16 cellular contexts compared by ENCODE assay signal in the genomic region with DNA sequence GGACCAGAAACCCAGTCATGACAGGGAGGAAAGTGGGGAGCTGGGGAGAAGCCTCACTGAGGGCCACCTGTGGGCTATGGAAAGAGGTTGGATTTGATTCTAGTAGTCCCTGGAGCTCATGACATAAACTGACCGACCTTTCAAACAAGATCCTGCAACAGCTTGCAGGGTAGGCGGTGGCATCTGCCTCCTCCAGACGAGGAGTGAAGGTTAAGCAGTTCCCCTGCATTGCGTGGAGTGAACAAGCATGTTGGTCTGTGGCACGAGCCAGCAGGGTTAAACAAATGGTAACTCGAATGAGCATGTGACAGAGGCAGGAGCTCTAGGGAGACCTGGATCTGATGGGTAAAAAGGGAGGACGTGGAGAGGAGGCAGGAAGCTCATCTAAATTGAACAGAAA. TPM values are rescaled to one million over a fixed set of nuclear protein-coding genes. Genes with fewer than 3 reads are reported as not detected.
DNase-seq lines count a peak whose midpoint lies in the region; ATAC-seq and TF ChIP-seq lines count a peak whose summit lies in the region.
"Had no signal": no experiment of that assay in that cellular context is flagged by ENCODE, and none has a peak within 500 bp of the region (broad histone marks: within the 10 kb centered on the region; RNA-seq: fewer than 3 reads in every experiment).

No MANE protein-coding gene starts in this region.

- H3K4me1 ChIP-seq in HCT116 (ENCODE audit: control insufficient read depth in 1 of 2, insufficient read depth in 2 of 2, low read length in 2 of 2) (peaks cover 40 to 46% of the 10 kb centered on the region in 2 experiments), RWPE2 (ENCODE audit: insufficient read depth, poor library complexity, severe bottlenecking) (peaks cover 44% of the 10 kb centered on the region), suprapubic skin (peaks cover 25% of the 10 kb centered on the region)

- peak overlapping the region; percentile 79 for H2AFZ ChIP-seq in HCT116 (ENCODE audit: low read depth, low read length, poor library complexity, severe bottlenecking)

- H3K9me3 ChIP-seq in HCT116 (ENCODE audit: control insufficient read depth in 1 of 2, insufficient read depth in 1 of 2, low read depth in 1 of 2, low read length in 2 of 2) (no peaks in the 10 kb centered on the region), RWPE2 (ENCODE audit: severe bottlenecking) (no peaks in the 10 kb centered on the region), suprapubic skin (no peaks in the 10 kb centered on the region)
- H3K9me3 ChIP-seq: MG63 had no signal

- RAD21 ChIA-PET in HCT116 (lab: Charles Lee; ENCODE audit: low non-redundant PET in 1 of 2, low total read pairs in 2 of 2, uncharacterized antibody in 2 of 2, unreplicated experiment in 2 of 2): no interaction called here

- no peaks in the 10 kb centered on the region for H3K27me3 ChIP-seq in HCT116 (ENCODE audit: insufficient read depth, low read length)
- H3K27me3 ChIP-seq in RWPE2 (ENCODE audit: insufficient read depth, poor library complexity, severe bottlenecking): no peaks in the 10 kb centered on the region
- no peaks in the 10 kb centered on the region for H3K27me3 ChIP-seq in suprapubic skin
- H3K27me3 ChIP-seq: MG63 had no signal

- CTCF ChIA-PET in HCT116 (lab: Charles Lee): no interaction called here

- no peaks in the 10 kb centered on the region for H3K36me3 ChIP-seq in HCT116 (ENCODE audit: control insufficient read depth in 1 of 2, insufficient read depth in 2 of 2, low read length in 2 of 2)
- H3K36me3 ChIP-seq in RWPE2 (ENCODE audit: low read depth): no peaks in the 10 kb centered on the region
- H3K36me3 ChIP-seq in suprapubic skin: no peaks in the 10 kb centered on the region
- H3K36me3 ChIP-seq: MG63 had no signal

- no peaks in the 10 kb centered on the region for H3K79me2 ChIP-seq in HCT116 (ENCODE audit: insufficient read depth, low read length)

- WGBS in suprapubic skin: 59% methylated on average over 7 of the region's 7 CpGs

- no peak for TF ChIP-seq POLR2A in HCT116 (IDR thresholded peaks at IDR 0.05; ENCODE audit: borderline replicate concordance, extremely low read depth, insufficient read depth, insufficient read length)
- TF ChIP-seq POLR2A in suprapubic skin (IDR thresholded peaks at IDR 0.05): no peak

- BruUV-seq in HCT116 (replicated peaks; lab: Mats Ljungman, UMichigan): no TSS peak

- H3K27ac ChIP-seq in HCT116 (ENCODE audit: low read depth, low read length): no peak overlapping the region
- peak overlapping the region; percentile 100 for H3K27ac ChIP-seq in RWPE2 (ENCODE audit: poor library complexity, severe bottlenecking)
- peak overlapping the region; percentile 95 for H3K27ac ChIP-seq in epithelial cell of prostate
- peak overlapping the region; percentile 50 for H3K27ac ChIP-seq in suprapubic skin
- H3K27ac ChIP-seq: KMS-11 had no signal

- TF ChIP-seq EP300 in suprapubic skin (IDR thresholded peaks at IDR 0.05): no peak

- H4K20me1 ChIP-seq in HCT116 (ENCODE audit: insufficient read depth): no peaks in the 10 kb centered on the region

- POLR2A ChIA-PET in HCT116 (lab: Charles Lee): no interaction called here

- H3K4me3 ChIP-seq in HCT116 (replicated peaks in 1 of 2; ENCODE audit: low read depth in 1 of 2, low read length in 2 of 2): no peak overlapping the region
- H3K4me3 ChIP-seq in RWPE2 (ENCODE audit: severe bottlenecking): no peak overlapping the region
- no peak overlapping the region for H3K4me3 ChIP-seq in suprapubic skin
- H3K4me3 ChIP-seq: MG63 had no signal

- ATAC-seq in HCT116: no peak
- no peak for ATAC-seq in RWPE2 (ENCODE audit: low read depth)
- ATAC-seq: CD8-positive, alpha-beta T cell had no signal

- intact Hi-C loops in HCT116 (cut with micrococcal nuclease): no loop called here

- peak overlapping the region; percentile 83 for H3K4me2 ChIP-seq in HCT116 (ENCODE audit: low read length)
- H3K4me2 ChIP-seq: KMS-11 had no signal

- no peak for TF ChIP-seq RAD21 in HCT116 (IDR thresholded peaks at IDR 0.05; ENCODE audit: low read depth)

- no peaks in the 10 kb centered on the region for H3K9me2 ChIP-seq in HCT116 (ENCODE audit: insufficient read depth)

- no peak overlapping the region for H3K9ac ChIP-seq in HCT116 (ENCODE audit: low read length)
- H3K9ac ChIP-seq: KMS-11 had no signal

- TF ChIP-seq CTCF in HCT116 (IDR thresholded peaks at IDR 0.05 in 2 of 3, conservative IDR thresholded peaks at IDR 0.05 in 1 of 3; ENCODE audit: borderline replicate concordance in 1 of 3, insufficient read depth in 1 of 3, low read depth in 2 of 3, low read length in 2 of 3): no peak
- TF ChIP-seq CTCF in RWPE2 (IDR thresholded peaks at IDR 0.05; ENCODE audit: poor library complexity, severe bottlenecking): no peak
- TF ChIP-seq CTCF in suprapubic skin (IDR thresholded peaks at IDR 0.05): no peak

- DNase-seq in HCT116 (ENCODE audit: low read depth, low spot score) (no peak), RWPE2 (ENCODE audit: low spot score) (no peak), epithelial cell of prostate (ENCODE audit: low read depth, low spot score) (no peak), suprapubic skin (ENCODE audit: low spot score in 2 of 2) (no peak), NCI-H2029 treated with DMSO at 0.1 percent for 48 hours (lab: John Stamatoyannopoulos, UW) (no peak), NCI-H128 (lab: John Stamatoyannopoulos, UW; ENCODE audit: unreplicated experiment) (no peak)
- DNase-seq in activated CD4-positive, alpha-beta T cell treated with anti-CD3 and anti-CD28 coated beads for 1 hour: no peak
- DNase-seq: CD8-positive, alpha-beta T cell; GOT3; MG63; NCI-H1092 treated with DMSO at 0.1 percent for 48 hours; NCI-H1694; NCI-H526 had no signal

TF ChIP-seq in HCT116, 20 proteins besides CTCF, POLR2A, EP300 and RAD21 (continues in another document):
- TF ChIP-seq FOSL1 (IDR thresholded peaks at IDR 0.05; ENCODE audit: low read depth): no peak
- no peak for TF ChIP-seq EZH2phosphoT487 (IDR thresholded peaks at IDR 0.05; ENCODE audit: borderline replicate concordance)
- TF ChIP-seq, protein P1, sequence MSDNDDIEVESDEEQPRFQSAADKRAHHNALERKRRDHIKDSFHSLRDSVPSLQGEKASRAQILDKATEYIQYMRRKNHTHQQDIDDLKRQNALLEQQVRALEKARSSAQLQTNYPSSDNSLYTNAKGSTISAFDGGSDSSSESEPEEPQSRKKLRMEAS (IDR thresholded peaks at IDR 0.05): no peak
- TF ChIP-seq, protein P2, sequence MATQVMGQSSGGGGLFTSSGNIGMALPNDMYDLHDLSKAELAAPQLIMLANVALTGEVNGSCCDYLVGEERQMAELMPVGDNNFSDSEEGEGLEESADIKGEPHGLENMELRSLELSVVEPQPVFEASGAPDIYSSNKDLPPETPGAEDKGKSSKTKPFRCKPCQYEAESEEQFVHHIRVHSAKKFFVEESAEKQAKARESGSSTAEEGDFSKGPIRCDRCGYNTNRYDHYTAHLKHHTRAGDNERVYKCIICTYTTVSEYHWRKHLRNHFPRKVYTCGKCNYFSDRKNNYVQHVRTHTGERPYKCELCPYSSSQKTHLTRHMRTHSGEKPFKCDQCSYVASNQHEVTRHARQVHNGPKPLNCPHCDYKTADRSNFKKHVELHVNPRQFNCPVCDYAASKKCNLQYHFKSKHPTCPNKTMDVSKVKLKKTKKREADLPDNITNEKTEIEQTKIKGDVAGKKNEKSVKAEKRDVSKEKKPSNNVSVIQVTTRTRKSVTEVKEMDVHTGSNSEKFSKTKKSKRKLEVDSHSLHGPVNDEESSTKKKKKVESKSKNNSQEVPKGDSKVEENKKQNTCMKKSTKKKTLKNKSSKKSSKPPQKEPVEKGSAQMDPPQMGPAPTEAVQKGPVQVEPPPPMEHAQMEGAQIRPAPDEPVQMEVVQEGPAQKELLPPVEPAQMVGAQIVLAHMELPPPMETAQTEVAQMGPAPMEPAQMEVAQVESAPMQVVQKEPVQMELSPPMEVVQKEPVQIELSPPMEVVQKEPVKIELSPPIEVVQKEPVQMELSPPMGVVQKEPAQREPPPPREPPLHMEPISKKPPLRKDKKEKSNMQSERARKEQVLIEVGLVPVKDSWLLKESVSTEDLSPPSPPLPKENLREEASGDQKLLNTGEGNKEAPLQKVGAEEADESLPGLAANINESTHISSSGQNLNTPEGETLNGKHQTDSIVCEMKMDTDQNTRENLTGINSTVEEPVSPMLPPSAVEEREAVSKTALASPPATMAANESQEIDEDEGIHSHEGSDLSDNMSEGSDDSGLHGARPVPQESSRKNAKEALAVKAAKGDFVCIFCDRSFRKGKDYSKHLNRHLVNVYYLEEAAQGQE (IDR thresholded peaks at IDR 0.05; ENCODE audit: low read depth): no peak
- no peak for TF ChIP-seq ZNF274 (IDR thresholded peaks at IDR 0.05; ENCODE audit: low read depth, low read length)
- no peak for TF ChIP-seq CEBPB (IDR thresholded peaks at IDR 0.05; ENCODE audit: low read depth)
- TF ChIP-seq EGR1 (IDR thresholded peaks at IDR 0.05; ENCODE audit: low read depth): no peak
- no peak for TF ChIP-seq ZFX (IDR thresholded peaks at IDR 0.05)
- TF ChIP-seq, protein P3, sequence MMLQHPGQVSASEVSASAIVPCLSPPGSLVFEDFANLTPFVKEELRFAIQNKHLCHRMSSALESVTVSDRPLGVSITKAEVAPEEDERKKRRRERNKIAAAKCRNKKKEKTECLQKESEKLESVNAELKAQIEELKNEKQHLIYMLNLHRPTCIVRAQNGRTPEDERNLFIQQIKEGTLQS (IDR thresholded peaks at IDR 0.05): no peak
- TF ChIP-seq, protein P4, sequence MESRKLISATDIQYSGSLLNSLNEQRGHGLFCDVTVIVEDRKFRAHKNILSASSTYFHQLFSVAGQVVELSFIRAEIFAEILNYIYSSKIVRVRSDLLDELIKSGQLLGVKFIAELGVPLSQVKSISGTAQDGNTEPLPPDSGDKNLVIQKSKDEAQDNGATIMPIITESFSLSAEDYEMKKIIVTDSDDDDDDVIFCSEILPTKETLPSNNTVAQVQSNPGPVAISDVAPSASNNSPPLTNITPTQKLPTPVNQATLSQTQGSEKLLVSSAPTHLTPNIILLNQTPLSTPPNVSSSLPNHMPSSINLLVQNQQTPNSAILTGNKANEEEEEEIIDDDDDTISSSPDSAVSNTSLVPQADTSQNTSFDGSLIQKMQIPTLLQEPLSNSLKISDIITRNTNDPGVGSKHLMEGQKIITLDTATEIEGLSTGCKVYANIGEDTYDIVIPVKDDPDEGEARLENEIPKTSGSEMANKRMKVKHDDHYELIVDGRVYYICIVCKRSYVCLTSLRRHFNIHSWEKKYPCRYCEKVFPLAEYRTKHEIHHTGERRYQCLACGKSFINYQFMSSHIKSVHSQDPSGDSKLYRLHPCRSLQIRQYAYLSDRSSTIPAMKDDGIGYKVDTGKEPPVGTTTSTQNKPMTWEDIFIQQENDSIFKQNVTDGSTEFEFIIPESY (IDR thresholded peaks at IDR 0.05; ENCODE audit: extremely low read depth, insufficient replicate concordance, low read length): no peak
- no peak for TF ChIP-seq YY1 (IDR thresholded peaks at IDR 0.05; ENCODE audit: extremely low read depth, insufficient replicate concordance, low read depth, low read length)
- TF ChIP-seq SIN3A (IDR thresholded peaks at IDR 0.05; ENCODE audit: low read depth): no peak

RNA-seq across cellular contexts. Expression of a gene that starts 12.7 kb away (rescaled TPM):
- total RNA-seq in HCT116 (2021; ENCODE audit: unreplicated experiment) (not detected), suprapubic skin (under 1 TPM in 2 of 4 donors, not detected in 2; 0.30 to 0.56 TPM)
- 0.06 TPM in 1 of 2 replicates, not detected in the other for polyA plus RNA-seq in HCT116 (2012)
- total RNA-seq: CD8-positive, alpha-beta T cell; SK-MEL-5 had no signal
- polyA plus RNA-seq: BJ had no signal

RNA-seq across cellular contexts. Expression of a gene that starts 25.4 kb away (rescaled TPM):
- total RNA-seq in HCT116 (2021; ENCODE audit: unreplicated experiment): 13.9 TPM
- 18.4 and 18.6 TPM in 2 replicates for polyA plus RNA-seq in HCT116 (2012)
- total RNA-seq in suprapubic skin: 10 to 100 TPM; 15.9 to 27.2 (median 20.8) TPM
